In genomic region chr13:66984241-66984640, GRCh38 we compare ENCODE assay signal across 23 cellular contexts.
"Had no signal": no experiment of that assay in that cellular context is flagged by ENCODE, and none has a peak within 500 bp of the region (broad histone marks: within the 10 kb centered on the region; RNA-seq: fewer than 3 reads in every experiment).

No MANE protein-coding gene starts in this region.

- H3K4me3 ChIP-seq: esophagus squamous epithelium, gastrocnemius medialis, heart left ventricle, hepatocyte, left lung, mucosa of descending colon, psoas muscle, sigmoid colon, thoracic aorta, tibial nerve, upper lobe of left lung had no signal

- H3K27ac ChIP-seq: esophagus squamous epithelium, gastrocnemius medialis, heart left ventricle, hepatocyte, left lung, neutrophil, psoas muscle, sigmoid colon, thoracic aorta, tibial nerve, upper lobe of left lung had no signal

- H3K27me3 ChIP-seq: esophagus squamous epithelium, gastrocnemius medialis, heart left ventricle, hepatocyte, left lung, neutrophil, sigmoid colon, tibial nerve, upper lobe of left lung had no signal

- H3K4me1 ChIP-seq: esophagus squamous epithelium, gastrocnemius medialis, heart left ventricle, left lung, psoas muscle, sigmoid colon, tibial nerve, upper lobe of left lung had no signal

- H3K79me2 ChIP-seq: hepatocyte had no signal

- DNase-seq: cortex of kidney; effector memory CD8-positive, alpha-beta T cell; erythroblast; esophagus squamous epithelium; gastrocnemius medialis; heart left ventricle; left cardiac atrium; left lung; mesenchymal stem cell; mucosa of descending colon; naive B cell; psoas muscle; right cardiac atrium; sigmoid colon; small intestine; stimulated activated CD4-positive, alpha-beta T cell treated with anti-CD3 and anti-CD28 coated beads, Interleukin-15, amount 100 ng/mL, for 24 hours; stimulated activated CD4-positive, alpha-beta T cell treated with anti-CD3 and anti-CD28 coated beads, Interleukin-2, amount 100 ng/mL, for 48 hours; stimulated activated naive B cell treated with anti-CD40 and anti-IgM and Interleukin-4, amounts not matched to agents 10 μg/mL and 1 μg/mL and 100 μg/mL, for 72 hours; upper lobe of left lung had no signal

- H3K36me3 ChIP-seq: esophagus squamous epithelium, gastrocnemius medialis, heart left ventricle, left lung, neutrophil, sigmoid colon, thoracic aorta, tibial nerve, upper lobe of left lung had no signal

- H3K9me3 ChIP-seq: esophagus squamous epithelium, gastrocnemius medialis, heart left ventricle, left lung, mucosa of descending colon, neutrophil, psoas muscle, sigmoid colon, thoracic aorta, tibial nerve, upper lobe of left lung had no signal

- H3K4me2 ChIP-seq: hepatocyte had no signal

- H2AFZ ChIP-seq: hepatocyte had no signal
